ENCODE assay signal across 17 cellular contexts in genomic region chr3:52547143-52547542, GRCh38. TPM values are rescaled to one million over a fixed set of nuclear protein-coding genes. Genes with fewer than 3 reads are reported as not detected.
DNase-seq lines count a peak whose midpoint lies in the region; ATAC-seq, FAIRE-seq and TF ChIP-seq lines count a peak whose summit lies in the region.
"Had no signal": no experiment of that assay in that cellular context is flagged by ENCODE, and none has a peak within 500 bp of the region (broad histone marks: within the 10 kb centered on the region; RNA-seq: fewer than 3 reads in every experiment).

No MANE protein-coding gene starts in this region.

- no peak overlapping the region for H3K27ac Mint-ChIP-seq in neural progenitor cell
- H3K27ac Mint-ChIP-seq: B cell, CD14-positive monocyte, GM23338, IgD-negative memory B cell had no signal

- H3K27me3 ChIP-seq in BE2C = no peaks in the 10 kb centered on the region
- no peaks in the 10 kb centered on the region for H3K27me3 ChIP-seq in MM.1S (replicated peaks; ENCODE audit: insufficient read depth, low read length)
- H3K27me3 ChIP-seq in K562 (ENCODE audit: control insufficient read depth in 2 of 2, insufficient read depth in 2 of 2, low read length in 2 of 2) = no peaks in the 10 kb centered on the region
- H3K27me3 ChIP-seq in neural progenitor cell = no peaks in the 10 kb centered on the region

- in situ Hi-C loops in K562 (cut with MboI) = no loop called here

- H3K9me2 ChIP-seq in MM.1S (replicated peaks; ENCODE audit: insufficient read depth, low read length) = no peaks in the 10 kb centered on the region

- H3K4me1 Mint-ChIP-seq in neural progenitor cell = no peaks in the 10 kb centered on the region
- H3K4me1 Mint-ChIP-seq: B cell, CD14-positive monocyte, GM23338, IgD-negative memory B cell had no signal

- intact Hi-C loops in K562 (cut with micrococcal nuclease) = no loop called here
- intact Hi-C loops in left colon (cut with DNase I, micrococcal nuclease) = no loop called here

- no peaks in the 10 kb centered on the region for H3K27me3 Mint-ChIP-seq in neural progenitor cell (ENCODE audit: insufficient read depth, low read depth)
- H3K27me3 Mint-ChIP-seq: B cell, IgD-negative memory B cell had no signal

- peaks cover 14% of the 10 kb centered on the region for H3K36me3 Mint-ChIP-seq in neural progenitor cell
- H3K36me3 Mint-ChIP-seq: IgD-negative memory B cell had no signal

- no peak for DNase-seq in BE2C
- DNase-seq in D721Med (ENCODE audit: insufficient read length, low spot score) = no peak
- peak; percentile 61 for DNase-seq in MM.1S
- DNase-seq in K562 (ENCODE audit: extremely low read depth in 1 of 4, low spot score in 3 of 4) = no peak
- DNase-seq in left colon = no peak
- DNase-seq in neural progenitor cell (ENCODE audit: low spot score) = no peak
- no peak for DNase-seq in CD1c-positive myeloid dendritic cell (ENCODE audit: extremely low spot score)
- DNase-seq: DMS153, DMS79 treated with DMSO at 0.1 percent for 48 hours, EL, H7 had no signal

- no peak for TF ChIP-seq RAD21 in K562 (CRISPR knock-in tag; conservative IDR thresholded peaks at IDR 0.05 in 1 of 2, IDR thresholded peaks at IDR 0.05 in 1 of 2)

- FAIRE-seq in D721Med (lab: Jason Lieb, UNC) (peak; percentile 46), K562 (lab: Jason Lieb, UNC) (peak; percentile 29)
- FAIRE-seq: GM12892 had no signal

- H3F3A ChIP-seq in MM.1S (ENCODE audit: insufficient read depth, low read length) (peaks cover 13% of the 10 kb centered on the region), neural progenitor cell (ENCODE audit: low read depth) (peaks cover 36% of the 10 kb centered on the region)

- no peak overlapping the region for H3K4me3 Mint-ChIP-seq in neural progenitor cell
- H3K4me3 Mint-ChIP-seq: B cell, CD14-positive monocyte, GM23338, IgD-negative memory B cell had no signal

- no TSS peak for BruUV-seq in K562 (replicated peaks; lab: Mats Ljungman, UMichigan)

- CTCF ChIA-PET in K562 (lab: Yijun Ruan, JAX; ENCODE audit: low intra/inter-chr PET ratio) = interaction anchor here (0.6 kb wide), 1 partner anchor 158 kb away, joined by 3 read pairs; the partner anchor contains the start of gene GLT8D1

- no peak for TF ChIP-seq EP300 in K562 (IDR thresholded peaks at IDR 0.05; ENCODE audit: low read length)

- H3K27ac ChIP-seq in MM.1S (ENCODE audit: low read length) (peak overlapping the region; percentile 59; the same call in 1 of the 2 replicates), K562 (ENCODE audit: extremely low read depth, low read depth, low read length) (no peak overlapping the region), neural progenitor cell (no peak overlapping the region)

- POLR2A ChIA-PET in K562 (lab: Yijun Ruan, JAX) = interaction anchor here (0.7 to 1.3 kb wide), 2 partner anchors 15 to 32 kb away, joined by 3 to 4 read pairs; no protein-coding TSS in a partner anchor

- H3K4me2 ChIP-seq in MM.1S (ENCODE audit: low read depth, low read length) (0 out of 2 replicates have a peak overlapping the region, but pooled peaks have one; percentile 8), K562 (ENCODE audit: insufficient read depth, low read length) (no peak overlapping the region), neural progenitor cell (no peak overlapping the region)
- H3K4me2 ChIP-seq: GM23338 had no signal

- no peaks in the 10 kb centered on the region for H3K9me3 Mint-ChIP-seq in neural progenitor cell
- H3K9me3 Mint-ChIP-seq: GM23338, IgD-negative memory B cell had no signal

- 37% methylated on average over 2 of the region's 2 CpGs for WGBS in K562 (ENCODE audit: insufficient coverage, low coverage, missing lambda C conversion rate)

- no peaks in the 10 kb centered on the region; the same call in 1 of the 2 replicates for H3K36me3 ChIP-seq in BE2C
- H3K36me3 ChIP-seq in MM.1S (replicated peaks; ENCODE audit: insufficient read depth, low read length) = peaks cover 10% of the 10 kb centered on the region; the same call in 1 of the 2 replicates
- H3K36me3 ChIP-seq in K562 (ENCODE audit: control insufficient read depth, insufficient read depth, low read length) = peaks cover 53% of the 10 kb centered on the region; the same call in 2 of the 3 replicates
- H3K36me3 ChIP-seq in neural progenitor cell = peaks cover 13% of the 10 kb centered on the region

- H3K4me3 ChIP-seq in BE2C (ENCODE audit: low read depth, low read length) = no peak overlapping the region
- no peak overlapping the region for H3K4me3 ChIP-seq in MM.1S (ENCODE audit: low read length)
- H3K4me3 ChIP-seq in K562 = no peak overlapping the region
- no peak overlapping the region for H3K4me3 ChIP-seq in neural progenitor cell
- H3K4me3 ChIP-seq: GM23338 had no signal

- no peaks in the 10 kb centered on the region for H4K20me1 ChIP-seq in MM.1S (ENCODE audit: insufficient read depth, low read length)
- no peaks in the 10 kb centered on the region for H4K20me1 ChIP-seq in K562 (replicated peaks; ENCODE audit: control insufficient read depth, insufficient read depth, low read length)
- peaks cover 9% of the 10 kb centered on the region for H4K20me1 ChIP-seq in neural progenitor cell (ENCODE audit: low read depth)

- H3K9ac ChIP-seq in MM.1S (ENCODE audit: low read length) (no peak overlapping the region; the same call in 1 of the 2 replicates), K562 (ENCODE audit: insufficient read depth in 1 of 2, low read depth in 2 of 2, low read length in 2 of 2) (no peak overlapping the region), neural progenitor cell (no peak overlapping the region)

- ATAC-seq in K562 (no peak), left colon (no peak), GM19023 (IDR thresholded peaks at IDR 0.05; ENCODE audit: unreplicated experiment) (no peak)
- ATAC-seq: GM23338 had no signal

- H3K4me1 ChIP-seq in BE2C (peaks cover 5% of the 10 kb centered on the region), MM.1S (ENCODE audit: low read length) (peaks cover 17% of the 10 kb centered on the region), K562 (replicated peaks in 1 of 2; ENCODE audit: control insufficient read depth in 2 of 2, insufficient read depth in 2 of 2, low read length in 2 of 2) (no peaks in the 10 kb centered on the region), neural progenitor cell (no peaks in the 10 kb centered on the region)

- H3K9me1 ChIP-seq in K562 (ENCODE audit: control insufficient read depth, insufficient read depth, low read length) = no peaks in the 10 kb centered on the region

- no peak for TF ChIP-seq POLR2A in K562 (conservative IDR thresholded peaks at IDR 0.05)

- peak; percentile 16; the same call in 1 of the 2 replicates for TF ChIP-seq CTCF in BE2C (IDR thresholded peaks at IDR 0.05; ENCODE audit: low read depth, low read length)
- no peak for TF ChIP-seq CTCF in D721Med (IDR thresholded peaks at IDR 0.05; ENCODE audit: insufficient read depth, missing control alignments)
- no peak for TF ChIP-seq CTCF in MM.1S (IDR thresholded peaks at IDR 0.05; ENCODE audit: low read length)
- TF ChIP-seq CTCF in K562 (IDR thresholded peaks at IDR 0.05 in 2 of 3, conservative IDR thresholded peaks at IDR 0.05 in 1 of 3; ENCODE audit: insufficient read depth in 2 of 3, low read depth in 1 of 3, low read length in 3 of 3) = no peak
- no peak for TF ChIP-seq CTCF in neural progenitor cell (IDR thresholded peaks at IDR 0.05)

- H2AFZ ChIP-seq in MM.1S (ENCODE audit: low read length) (no peak overlapping the region), K562 (ENCODE audit: low read depth, low read length) (no peak overlapping the region), neural progenitor cell (replicated peaks) (no peak overlapping the region)
- H2AFZ ChIP-seq: GM23338 had no signal

- H3K79me2 ChIP-seq in MM.1S (ENCODE audit: low read length) (peaks cover 28% of the 10 kb centered on the region), K562 (ENCODE audit: control insufficient read depth, insufficient read depth, low read length) (no peaks in the 10 kb centered on the region), neural progenitor cell (ENCODE audit: low read depth) (peaks cover 6% of the 10 kb centered on the region)

- H3K9me3 ChIP-seq in BE2C (no peaks in the 10 kb centered on the region), MM.1S (replicated peaks; ENCODE audit: insufficient read depth, low read length) (no peaks in the 10 kb centered on the region), K562 (replicated peaks; ENCODE audit: control insufficient read depth, insufficient read depth, low read depth, low read length) (no peaks in the 10 kb centered on the region), neural progenitor cell (ENCODE audit: low read depth) (no peaks in the 10 kb centered on the region)

RNA-seq across cellular contexts. Expression of gene UQCC5, which starts 10.7 kb away (rescaled TPM):
- polyA plus RNA-seq in BE2C (2012; ENCODE audit: insufficient read depth, insufficient read length, low read depth) = 28.9 TPM
- 16.1 and 17.7 TPM in 2 replicates for total RNA-seq in K562 (2011; cell fraction: chromatin; rRNA removed; ENCODE audit: low replicate concordance)
- 11.6 and 16.8 TPM in 2 replicates for total RNA-seq in K562 (2011; cell fraction: nucleolus; rRNA removed)
- total RNA-seq in K562 (2011; cell fraction: nucleoplasm; rRNA removed) = 22.7 and 45.6 TPM in 2 replicates
- 28.6 and 41.1 TPM in 2 replicates for total RNA-seq in K562 (2014; rRNA removed)
- total RNA-seq in K562 (2014; rRNA removed; fragmentation: Illumina TruSeq; extraction: Trizol) = 13.8 and 16.4 TPM in 2 replicates
- 33.8 and 38.3 TPM in 2 replicates for total RNA-seq in K562 (2015; rRNA removed; fragmentation: Illumina TruSeq; extraction: Trizol)
- total RNA-seq in K562 (2021) = 23.3 and 32.2 TPM in 2 replicates
- polyA plus RNA-seq in K562 (2011; rRNA removed) = 10.2 and 11.3 TPM in 2 replicates
- polyA plus RNA-seq in K562 (2011; cell fraction: cytosol; rRNA removed) = 12.1 and 14.9 TPM in 2 replicates
- polyA plus RNA-seq in K562 (2011; cell fraction: nucleus; rRNA removed) = 17.8 and 22.9 TPM in 2 replicates
- polyA plus RNA-seq in K562 (2012) = 36.7 and 97.1 TPM in 2 replicates
- polyA plus RNA-seq in K562 (2014; fragmentation: Illumina TruSeq; extraction: Trizol) = 18.0 and 31.0 TPM in 2 replicates
- polyA plus RNA-seq in K562 (2014; fragmentation: Nextera tagmentation; extraction: Ambion mirVana) = 10 to 100 TPM; 36.3 to 36.7 TPM
- polyA plus RNA-seq in K562 (2014; rRNA removed) = 45.3 and 55.4 TPM in 2 replicates
- 7.6 and 8.3 TPM in 2 replicates for polyA minus RNA-seq in K562 (2011; rRNA and poly(A)+ RNA removed)
- polyA minus RNA-seq in K562 (2011; cell fraction: cytosol; rRNA and poly(A)+ RNA removed) = 9.0 and 12.3 TPM in 2 replicates
- 6.5 and 9.8 TPM in 2 replicates for polyA minus RNA-seq in K562 (2011; cell fraction: nucleus; rRNA and poly(A)+ RNA removed)
- total RNA-seq in left colon = 10 to 100 TPM; 11.7 to 17.4 TPM
- total RNA-seq in neural progenitor cell (ENCODE audit: low replicate concordance) = 2.0 and 2.4 TPM in 2 replicates

RNA-seq across cellular contexts. Expression of gene NT5DC2, which starts 13.5 kb away (rescaled TPM):
- polyA plus RNA-seq in BE2C (2012; ENCODE audit: insufficient read depth, insufficient read length, low read depth) = 261 TPM
- 149 and 396 TPM in 2 replicates for total RNA-seq in K562 (2011; cell fraction: chromatin; rRNA removed; ENCODE audit: low replicate concordance)
- 249 and 262 TPM in 2 replicates for total RNA-seq in K562 (2011; cell fraction: nucleolus; rRNA removed)
- 155 and 157 TPM in 2 replicates for total RNA-seq in K562 (2011; cell fraction: nucleoplasm; rRNA removed)
- total RNA-seq in K562 (2014; rRNA removed) (122 and 177 TPM in 2 replicates), K562 (2014; rRNA removed; fragmentation: Illumina TruSeq; extraction: Trizol) (52.5 and 60.9 TPM in 2 replicates), K562 (2015; rRNA removed; fragmentation: Illumina TruSeq; extraction: Trizol) (80.5 and 88.7 TPM in 2 replicates), K562 (2021) (168 and 171 TPM in 2 replicates), left colon (10 to 100 TPM; 14.1 to 15.6 TPM), neural progenitor cell (ENCODE audit: low replicate concordance) (210 and 364 TPM in 2 replicates)
- polyA plus RNA-seq in K562 (2011; rRNA removed) (133 and 165 TPM in 2 replicates), K562 (2014; fragmentation: Illumina TruSeq; extraction: Trizol) (140 and 168 TPM in 2 replicates), K562 (2014; fragmentation: Nextera tagmentation; extraction: Ambion mirVana) (10 to 100 TPM; 25.6 to 37.5 TPM), K562 (2014; rRNA removed) (150 and 173 TPM in 2 replicates)
- polyA plus RNA-seq in K562 (2011; cell fraction: cytosol; rRNA removed) = 143 and 272 TPM in 2 replicates
- polyA plus RNA-seq in K562 (2011; cell fraction: nucleus; rRNA removed) = 440 and 526 TPM in 2 replicates
- polyA plus RNA-seq in K562 (2012) = 107 and 154 TPM in 2 replicates
- polyA minus RNA-seq in K562 (2011; rRNA and poly(A)+ RNA removed) = 77.2 and 97.0 TPM in 2 replicates
- 74.4 and 91.0 TPM in 2 replicates for polyA minus RNA-seq in K562 (2011; cell fraction: cytosol; rRNA and poly(A)+ RNA removed)
- 76.3 and 93.3 TPM in 2 replicates for polyA minus RNA-seq in K562 (2011; cell fraction: nucleus; rRNA and poly(A)+ RNA removed)

RNA-seq across cellular contexts. Expression of gene STAB1, which starts 52.0 kb away (rescaled TPM):
- not detected for polyA plus RNA-seq in BE2C (2012; ENCODE audit: insufficient read depth, insufficient read length, low read depth)
- total RNA-seq in K562 (2011; cell fraction: chromatin; rRNA removed; ENCODE audit: low replicate concordance) = 6.3 and 21.2 TPM in 2 replicates
- 16.3 and 17.0 TPM in 2 replicates for total RNA-seq in K562 (2011; cell fraction: nucleolus; rRNA removed)
- total RNA-seq in K562 (2011; cell fraction: nucleoplasm; rRNA removed) = 8.3 and 8.5 TPM in 2 replicates
- total RNA-seq in K562 (2014; rRNA removed) = 1.6 and 3.4 TPM in 2 replicates
- total RNA-seq in K562 (2014; rRNA removed; fragmentation: Illumina TruSeq; extraction: Trizol) = 1.1 TPM in 2 replicates
- 0.75 and 1.2 TPM in 2 replicates for total RNA-seq in K562 (2015; rRNA removed; fragmentation: Illumina TruSeq; extraction: Trizol)
- total RNA-seq in K562 (2021) = 3.9 and 4.7 TPM in 2 replicates
- 1.8 and 4.4 TPM in 2 replicates for polyA plus RNA-seq in K562 (2011; rRNA removed)
- 2.6 and 3.1 TPM in 2 replicates for polyA plus RNA-seq in K562 (2011; cell fraction: cytosol; rRNA removed)
- 34.1 and 41.9 TPM in 2 replicates for polyA plus RNA-seq in K562 (2011; cell fraction: nucleus; rRNA removed)
- 1.6 and 2.7 TPM in 2 replicates for polyA plus RNA-seq in K562 (2012)
- polyA plus RNA-seq in K562 (2014; fragmentation: Illumina TruSeq; extraction: Trizol) = 0.86 and 1.6 TPM in 2 replicates
- under 1 TPM; 0.20 TPM for polyA plus RNA-seq in K562 (2014; fragmentation: Nextera tagmentation; extraction: Ambion mirVana)
- polyA plus RNA-seq in K562 (2014; rRNA removed) = 1.8 and 3.4 TPM in 2 replicates
- 1.6 and 2.3 TPM in 2 replicates for polyA minus RNA-seq in K562 (2011; rRNA and poly(A)+ RNA removed)
- 1.9 and 3.1 TPM in 2 replicates for polyA minus RNA-seq in K562 (2011; cell fraction: cytosol; rRNA and poly(A)+ RNA removed)
- polyA minus RNA-seq in K562 (2011; cell fraction: nucleus; rRNA and poly(A)+ RNA removed) = 8.5 and 12.6 TPM in 2 replicates
- total RNA-seq in left colon = 100 to 1,000 TPM in 1 of 2 donors, 10 to 100 TPM in 1; 51.4 to 111 TPM
- total RNA-seq in neural progenitor cell (ENCODE audit: low replicate concordance) = 0.06 TPM in 1 of 2 replicates, not detected in the other
- polyA plus RNA-seq: IgD-negative memory B cell had no signal
